In genomic region chr1:180291004-180291403, GRCh38 we compare ENCODE assay signal across 20 cellular contexts.
A peak's percentile ranks its signal among the peaks of the same experiment; 100 is the strongest.
DNase-seq lines count a peak whose midpoint lies in the region; ATAC-seq and TF ChIP-seq lines count a peak whose summit lies in the region.
"Had no signal": no experiment of that assay in that cellular context is flagged by ENCODE, and none has a peak within 500 bp of the region (broad histone marks: within the 10 kb centered on the region; RNA-seq: fewer than 3 reads in every experiment).

No MANE protein-coding gene starts in this region.

- ATAC-seq in stimulated activated naive B cell treated with anti-CD40 and anti-IgM and Interleukin-4, amounts not matched to agents 10 μg/mL and 1 μg/mL and 100 μg/mL, for 72 hours (replicated peaks): peak; percentile 41 to 43
- ATAC-seq: heart left ventricle; naive thymus-derived CD4-positive, alpha-beta T cell; Panc1 had no signal

- no peaks in the 10 kb centered on the region for H3K9me3 Mint-ChIP-seq in activated naive CD4-positive, alpha-beta T cell treated with anti-CD3 and anti-CD28 coated beads, Interleukin-2, amount 50 U/mL, for 24 hours
- peaks cover 4% of the 10 kb centered on the region for H3K9me3 Mint-ChIP-seq in activated naive CD4-positive, alpha-beta T cell treated with anti-CD3 and anti-CD28 coated beads, Interleukin-2, amount 10 ng/mL, durations not matched to agents 7 days and 5 days
- peaks cover 0 to 2% of the 10 kb centered on the region in 2 donors for H3K9me3 Mint-ChIP-seq in stimulated activated naive B cell treated with anti-CD40 and anti-IgM and Interleukin-4, amounts not matched to agents 10 μg/mL and 1 μg/mL and 100 μg/mL, for 72 hours
- H3K9me3 Mint-ChIP-seq: central memory CD8-positive, alpha-beta T cell had no signal

- POLR2A ChIA-PET in PC-9 (lab: Charles Lee; ENCODE audit: unreplicated experiment): no interaction called here

- no peaks in the 10 kb centered on the region for H4K20me1 ChIP-seq in PC-9 (ENCODE audit: insufficient read depth)
- no peaks in the 10 kb centered on the region for H4K20me1 ChIP-seq in MM.1S (ENCODE audit: insufficient read depth, low read length)

- H2AFZ ChIP-seq in PC-9: no peak overlapping the region
- H2AFZ ChIP-seq in MM.1S (ENCODE audit: low read length): no peak overlapping the region

- H3K4me1 Mint-ChIP-seq in activated naive CD4-positive, alpha-beta T cell treated with anti-CD3 and anti-CD28 coated beads, Interleukin-2, amount 50 U/mL, for 24 hours: peaks cover 42% of the 10 kb centered on the region
- peaks cover 23% of the 10 kb centered on the region for H3K4me1 Mint-ChIP-seq in activated naive CD4-positive, alpha-beta T cell treated with anti-CD3 and anti-CD28 coated beads, Interleukin-2, amount 10 ng/mL, durations not matched to agents 7 days and 5 days
- peaks cover 14 to 16% of the 10 kb centered on the region in 2 donors for H3K4me1 Mint-ChIP-seq in stimulated activated naive B cell treated with anti-CD40 and anti-IgM and Interleukin-4, amounts not matched to agents 10 μg/mL and 1 μg/mL and 100 μg/mL, for 72 hours

- H3K4me3 Mint-ChIP-seq in activated naive CD4-positive, alpha-beta T cell treated with anti-CD3 and anti-CD28 coated beads, Interleukin-2, amount 50 U/mL, for 24 hours: no peak overlapping the region
- no peak overlapping the region for H3K4me3 Mint-ChIP-seq in activated naive CD4-positive, alpha-beta T cell treated with anti-CD3 and anti-CD28 coated beads, Interleukin-2, amount 10 ng/mL, durations not matched to agents 7 days and 5 days
- no peak overlapping the region for H3K4me3 Mint-ChIP-seq in stimulated activated naive B cell treated with anti-CD40 and anti-IgM and Interleukin-4, amounts not matched to agents 10 μg/mL and 1 μg/mL and 100 μg/mL, for 72 hours
- H3K4me3 Mint-ChIP-seq: central memory CD8-positive, alpha-beta T cell had no signal

- no peak overlapping the region for H3K4me3 ChIP-seq in PC-9
- no peak overlapping the region for H3K4me3 ChIP-seq in fibroblast of pulmonary artery (replicated peaks; ENCODE audit: low read depth, low read length)
- H3K4me3 ChIP-seq in MM.1S (ENCODE audit: low read length): no peak overlapping the region
- H3K4me3 ChIP-seq: HAP-1, heart left ventricle, left ventricle myocardium inferior, right atrium auricular region had no signal

- H3K27me3 ChIP-seq in PC-9 (ENCODE audit: insufficient read depth, low read depth) (no peaks in the 10 kb centered on the region), MM.1S (replicated peaks; ENCODE audit: insufficient read depth, low read length) (no peaks in the 10 kb centered on the region)
- H3K27me3 ChIP-seq: heart left ventricle, right atrium auricular region had no signal

- intact Hi-C loops in PC-9 (cut with micrococcal nuclease; ENCODE audit: unreplicated experiment): no loop called here

- H3K27ac ChIP-seq in PC-9: peak overlapping the region; percentile 16
- H3K27ac ChIP-seq in MM.1S (ENCODE audit: low read length): no peak overlapping the region
- H3K27ac ChIP-seq: KMS-11, left ventricle myocardium inferior, right atrium auricular region had no signal

- DNase-seq in activated naive CD4-positive, alpha-beta T cell treated with anti-CD3 and anti-CD28 coated beads, Interleukin-2, amount 10 ng/mL, durations not matched to agents 7 days and 5 days: no peak
- no peak for DNase-seq in PC-9
- peak; percentile 47 for DNase-seq in fibroblast of pulmonary artery (ENCODE audit: low read depth)
- DNase-seq in stimulated activated naive B cell treated with anti-CD40 and anti-IgM and Interleukin-4, amounts not matched to agents 10 μg/mL and 1 μg/mL and 100 μg/mL, for 72 hours: no peak
- no peak for DNase-seq in MM.1S
- no peak for DNase-seq in activated naive CD4-positive, alpha-beta T cell (lab: John Stamatoyannopoulos, UW)
- no peak for DNase-seq in NCI-H2227 (lab: John Stamatoyannopoulos, UW; ENCODE audit: unreplicated experiment)
- DNase-seq: activated naive CD4-positive, alpha-beta T cell treated with anti-CD3 and anti-CD28 coated beads, Interleukin-2, amount 50 U/mL, for 16 hours; heart left ventricle; left ventricle myocardium inferior; naive thymus-derived CD4-positive, alpha-beta T cell; NCI-H1694 treated with DMSO at 0.1 percent for 48 hours; NCI-H524; SW 1271 had no signal

- H3K79me2 ChIP-seq in PC-9 (ENCODE audit: low read depth) (no peaks in the 10 kb centered on the region), MM.1S (ENCODE audit: low read length) (no peaks in the 10 kb centered on the region)

- H3K27me3 Mint-ChIP-seq in activated naive CD4-positive, alpha-beta T cell treated with anti-CD3 and anti-CD28 coated beads, Interleukin-2, amount 50 U/mL, for 24 hours: no peaks in the 10 kb centered on the region
- no peaks in the 10 kb centered on the region for H3K27me3 Mint-ChIP-seq in activated naive CD4-positive, alpha-beta T cell treated with anti-CD3 and anti-CD28 coated beads, Interleukin-2, amount 10 ng/mL, durations not matched to agents 7 days and 5 days
- H3K27me3 Mint-ChIP-seq in stimulated activated naive B cell treated with anti-CD40 and anti-IgM and Interleukin-4, amounts not matched to agents 10 μg/mL and 1 μg/mL and 100 μg/mL, for 72 hours: no peaks in the 10 kb centered on the region
- H3K27me3 Mint-ChIP-seq: central memory CD8-positive, alpha-beta T cell; naive thymus-derived CD4-positive, alpha-beta T cell had no signal

- H3K9me3 ChIP-seq in PC-9 (ENCODE audit: insufficient read depth, low read depth): no peaks in the 10 kb centered on the region
- H3K9me3 ChIP-seq in MM.1S (replicated peaks; ENCODE audit: insufficient read depth, low read length): no peaks in the 10 kb centered on the region
- H3K9me3 ChIP-seq: HAP-1, right atrium auricular region had no signal

- H3F3A ChIP-seq in PC-9 (ENCODE audit: insufficient read depth, low read depth) (no peaks in the 10 kb centered on the region), MM.1S (ENCODE audit: insufficient read depth, low read length) (no peaks in the 10 kb centered on the region)

- H3K9ac ChIP-seq in MM.1S (ENCODE audit: low read length): no peak overlapping the region
- H3K9ac ChIP-seq: KMS-11 had no signal

- H3K9me2 ChIP-seq in PC-9 (ENCODE audit: insufficient read depth): no peaks in the 10 kb centered on the region
- H3K9me2 ChIP-seq in MM.1S (replicated peaks; ENCODE audit: insufficient read depth, low read length): no peaks in the 10 kb centered on the region

- no peak overlapping the region for H3K4me2 ChIP-seq in PC-9
- no peak overlapping the region for H3K4me2 ChIP-seq in MM.1S (ENCODE audit: low read depth, low read length)
- H3K4me2 ChIP-seq: KMS-11 had no signal

- peak overlapping the region; percentile 43 for H3K27ac Mint-ChIP-seq in activated naive CD4-positive, alpha-beta T cell treated with anti-CD3 and anti-CD28 coated beads, Interleukin-2, amount 50 U/mL, for 24 hours
- H3K27ac Mint-ChIP-seq in activated naive CD4-positive, alpha-beta T cell treated with anti-CD3 and anti-CD28 coated beads, Interleukin-2, amount 10 ng/mL, durations not matched to agents 7 days and 5 days: no peak overlapping the region
- peak overlapping the region; percentile 32 for H3K27ac Mint-ChIP-seq in stimulated activated naive B cell treated with anti-CD40 and anti-IgM and Interleukin-4, amounts not matched to agents 10 μg/mL and 1 μg/mL and 100 μg/mL, for 72 hours

- H3K4me1 ChIP-seq in PC-9 (replicated peaks; ENCODE audit: insufficient read depth): no peaks in the 10 kb centered on the region
- H3K4me1 ChIP-seq in MM.1S (ENCODE audit: low read length): no peaks in the 10 kb centered on the region
- H3K4me1 ChIP-seq: HAP-1 had no signal

- no TSS peak for BruUV-seq in PC-9 (replicated peaks; lab: Mats Ljungman, UMichigan)

- TF ChIP-seq CTCF in PC-9 (conservative IDR thresholded peaks at IDR 0.05) (no peak), fibroblast of pulmonary artery (IDR thresholded peaks at IDR 0.05; ENCODE audit: low read length, missing control alignments) (no peak), MM.1S (IDR thresholded peaks at IDR 0.05; ENCODE audit: low read length) (no peak)

- CTCF ChIA-PET in activated naive CD4-positive, alpha-beta T cell treated with anti-CD3 and anti-CD28 coated beads, Interleukin-2, amount 10 ng/mL, durations not matched to agents 7 days and 5 days (lab: Charles Lee): no interaction called here
- CTCF ChIA-PET in PC-9 (lab: Charles Lee): no interaction called here

- H3K36me3 Mint-ChIP-seq in activated naive CD4-positive, alpha-beta T cell treated with anti-CD3 and anti-CD28 coated beads, Interleukin-2, amount 50 U/mL, for 24 hours: peaks cover 23% of the 10 kb centered on the region
- peaks cover 10% of the 10 kb centered on the region for H3K36me3 Mint-ChIP-seq in activated naive CD4-positive, alpha-beta T cell treated with anti-CD3 and anti-CD28 coated beads, Interleukin-2, amount 10 ng/mL, durations not matched to agents 7 days and 5 days
- H3K36me3 Mint-ChIP-seq in stimulated activated naive B cell treated with anti-CD40 and anti-IgM and Interleukin-4, amounts not matched to agents 10 μg/mL and 1 μg/mL and 100 μg/mL, for 72 hours: peaks cover 34 to 47% of the 10 kb centered on the region in 2 donors

- H3K36me3 ChIP-seq in PC-9 (ENCODE audit: low read depth): peaks cover 15% of the 10 kb centered on the region; the same call in 1 of the 2 replicates
- no peaks in the 10 kb centered on the region for H3K36me3 ChIP-seq in MM.1S (replicated peaks; ENCODE audit: insufficient read depth, low read length)
- H3K36me3 ChIP-seq: HAP-1, right atrium auricular region had no signal
